ENCODE assay signal across 7 cellular contexts in the genomic region with DNA sequence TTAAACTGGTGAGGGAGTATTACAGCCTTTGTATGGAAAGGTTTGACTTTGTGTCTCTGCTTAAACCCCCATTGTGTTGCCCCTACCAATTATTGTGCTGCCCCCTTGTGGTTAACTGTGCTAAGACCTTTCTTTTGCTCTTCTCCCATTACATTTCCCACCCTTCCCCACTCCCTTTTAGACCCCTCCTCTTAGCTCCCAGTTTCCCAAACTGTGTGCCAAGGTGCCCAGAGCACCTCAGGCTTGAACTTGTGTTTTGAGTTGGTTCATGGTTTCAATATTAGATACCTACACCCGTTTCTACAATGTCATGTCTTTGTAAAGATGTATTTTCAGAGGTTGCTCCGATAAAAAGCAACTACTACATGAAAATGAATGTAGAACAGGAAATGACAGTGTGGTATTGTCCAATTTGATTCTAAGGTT. TPM values are rescaled to one million over a fixed set of nuclear protein-coding genes. Genes with fewer than 3 reads are reported as not detected.
DNase-seq lines count a peak whose midpoint lies in the region; ATAC-seq, FAIRE-seq and TF ChIP-seq lines count a peak whose summit lies in the region.

No MANE protein-coding gene starts in this region.

- H3K9ac ChIP-seq in astrocyte (ENCODE audit: low read length) (peak overlapping the region; percentile 16), keratinocyte (ENCODE audit: control insufficient read depth, extremely low read depth, insufficient read depth, low read length) (no peak overlapping the region)

- no peaks in the 10 kb centered on the region for H3K9me1 ChIP-seq in keratinocyte (ENCODE audit: control insufficient read depth, extremely low read depth, insufficient read depth, low read length)

- H2AFZ ChIP-seq in astrocyte (ENCODE audit: low read depth, low read length): no peak overlapping the region
- no peak overlapping the region for H2AFZ ChIP-seq in keratinocyte (ENCODE audit: control insufficient read depth, low read length)

- DNase-seq in GM03348 (ENCODE audit: low spot score) (peak; percentile 59), NB4 (ENCODE audit: low read depth) (peak; percentile 93), SKM-1 treated with dmso at 0.1 percent for 144 hours (lab: John Stamatoyannopoulos, UW; ENCODE audit: unreplicated experiment) (peak; percentile 63), astrocyte (ENCODE audit: low read depth) (peak; percentile 47), keratinocyte (ENCODE audit: low read depth, low spot score) (no peak)
- peak in 2 of 3 donors; percentile 9 to 30 for DNase-seq in stimulated activated CD4-positive, alpha-beta T cell treated with anti-CD3 and anti-CD28 coated beads, TNF-alpha, amount 100 ng/mL, for 1 hour (ENCODE audit: low read depth in 3 of 3, low spot score in 1 of 3)

- H4K20me1 ChIP-seq in astrocyte (ENCODE audit: insufficient read depth, low read length) (peaks cover 25% of the 10 kb centered on the region), keratinocyte (ENCODE audit: control insufficient read depth, extremely low read depth, insufficient read depth, low read length) (no peaks in the 10 kb centered on the region)

- peaks cover 2% of the 10 kb centered on the region for H3K9me3 Mint-ChIP-seq in astrocyte (ENCODE audit: unreplicated experiment)

- no peak for TF ChIP-seq POLR2A in NB4 (IDR thresholded peaks at IDR 0.05; ENCODE audit: extremely low read depth, insufficient read length)

- H3K27me3 Mint-ChIP-seq in astrocyte (ENCODE audit: low read depth, unreplicated experiment): no peaks in the 10 kb centered on the region

- H3K36me3 Mint-ChIP-seq in astrocyte (ENCODE audit: low read depth, unreplicated experiment): peaks cover 14% of the 10 kb centered on the region

- peaks cover 6% of the 10 kb centered on the region for H3K4me1 Mint-ChIP-seq in astrocyte (ENCODE audit: low read depth, unreplicated experiment)

- H3K4me2 ChIP-seq in astrocyte (ENCODE audit: low read length) (peak overlapping the region; percentile 59), keratinocyte (ENCODE audit: control insufficient read depth, extremely low read depth, insufficient read depth, low read depth, low read length) (peak overlapping the region; percentile 1)

- peaks cover 21% of the 10 kb centered on the region for H3K4me1 ChIP-seq in astrocyte (ENCODE audit: insufficient read depth, low read length)
- H3K4me1 ChIP-seq in keratinocyte (ENCODE audit: control insufficient read depth, extremely low read depth, insufficient read depth, low read length): peaks cover 13% of the 10 kb centered on the region

- TF ChIP-seq CTCF in NB4 (IDR thresholded peaks at IDR 0.05; ENCODE audit: low read depth, low read length) (peak; percentile 95), astrocyte (IDR thresholded peaks at IDR 0.05; ENCODE audit: insufficient read depth, low read depth, low read length) (peak; percentile 89), keratinocyte (optimal IDR thresholded peaks at IDR 0.05 in 1 of 3, IDR thresholded peaks at IDR 0.05 in 1 of 3, conservative IDR thresholded peaks at IDR 0.05 in 1 of 3; ENCODE audit: extremely low read depth in 1 of 3, insufficient read depth in 2 of 3, low read length in 3 of 3) (peak; percentile 61 to 78 (median 71))

- no peak for ATAC-seq in HG02759 (IDR thresholded peaks at IDR 0.05; ENCODE audit: unreplicated experiment)

- H3K36me3 ChIP-seq in astrocyte (ENCODE audit: insufficient read depth, low read length) (no peaks in the 10 kb centered on the region), keratinocyte (ENCODE audit: control insufficient read depth in 2 of 2, extremely low read depth in 1 of 2, insufficient read depth in 2 of 2, low read length in 2 of 2) (peaks cover 3 to 9% of the 10 kb centered on the region in 2 experiments)

- FAIRE-seq in astrocyte (lab: Jason Lieb, UNC): peak; percentile 34
- peak; percentile 51 for FAIRE-seq in keratinocyte (lab: Jason Lieb, UNC)

- H3K27me3 ChIP-seq in astrocyte (ENCODE audit: insufficient read depth, low read length) (no peaks in the 10 kb centered on the region), keratinocyte (ENCODE audit: control insufficient read depth, extremely low read depth, insufficient read depth, low read length) (no peaks in the 10 kb centered on the region)

- dilution Hi-C loops in keratinocyte (cut with MboI; ENCODE audit: extremely low pct_ligation_motif_present, low sequenced_read_pairs): no loop called here

- no peaks in the 10 kb centered on the region for H3K9me3 ChIP-seq in astrocyte (ENCODE audit: insufficient read depth, low read depth, low read length)
- H3K9me3 ChIP-seq in keratinocyte (ENCODE audit: control insufficient read depth, low read depth, low read length): peaks cover 3% of the 10 kb centered on the region

- H3K79me2 ChIP-seq in astrocyte (ENCODE audit: insufficient read depth, low read length) (peaks cover 65% of the 10 kb centered on the region), keratinocyte (ENCODE audit: control insufficient read depth, insufficient read depth, low read length) (peaks cover 3% of the 10 kb centered on the region)

- peak overlapping the region; percentile 5 for H3K27ac ChIP-seq in astrocyte (ENCODE audit: low read depth, low read length)
- H3K27ac ChIP-seq in keratinocyte (ENCODE audit: control insufficient read depth, insufficient read depth, low read length): no peak overlapping the region

- H3K27ac Mint-ChIP-seq in astrocyte (ENCODE audit: unreplicated experiment): no peak overlapping the region

- H3K4me3 ChIP-seq in NB4 (ENCODE audit: low read depth, low read length): peak overlapping the region; percentile 5
- H3K4me3 ChIP-seq in astrocyte (ENCODE audit: insufficient read depth, low read depth, low read length): no peak overlapping the region
- no peak overlapping the region for H3K4me3 ChIP-seq in keratinocyte (ENCODE audit: control insufficient read depth in 2 of 3, extremely low read depth in 1 of 3, insufficient read depth in 2 of 3, low read depth in 1 of 3, low read length in 3 of 3)

- no peak overlapping the region for H3K4me3 Mint-ChIP-seq in astrocyte (ENCODE audit: unreplicated experiment)

RNA-seq across cellular contexts. Expression of a gene that starts 2.9 kb away (rescaled TPM):
- total RNA-seq in astrocyte: 12.3 and 13.2 TPM in 2 replicates
- 2.6 to 5.4 TPM (median 3.9 TPM) in 3 replicates for polyA plus RNA-seq in keratinocyte
- polyA plus RNA-seq in keratinocyte (2011; ENCODE audit: low read depth): 6.2 TPM
- 2.2 and 3.7 TPM in 2 replicates for polyA plus RNA-seq in keratinocyte (2011; cell fraction: cytosol; rRNA removed)
- polyA plus RNA-seq in keratinocyte (2011; cell fraction: nucleus; rRNA removed): 4.5 and 6.6 TPM in 2 replicates
- 3.4 and 4.7 TPM in 2 replicates for polyA plus RNA-seq in keratinocyte (2012; ENCODE audit: low replicate concordance)
- 0.39 to 13.6 TPM (median 5.9 TPM) in 3 replicates for polyA minus RNA-seq in keratinocyte
- polyA minus RNA-seq in keratinocyte (2011; cell fraction: cytosol; rRNA and poly(A)+ RNA removed): 7.7 TPM
- polyA minus RNA-seq in keratinocyte (2011; cell fraction: nucleus; rRNA and poly(A)+ RNA removed): 8.7 and 19.9 TPM in 2 replicates
